Comparison of ENCODE assay signal across 8 cellular contexts in the genomic region with DNA sequence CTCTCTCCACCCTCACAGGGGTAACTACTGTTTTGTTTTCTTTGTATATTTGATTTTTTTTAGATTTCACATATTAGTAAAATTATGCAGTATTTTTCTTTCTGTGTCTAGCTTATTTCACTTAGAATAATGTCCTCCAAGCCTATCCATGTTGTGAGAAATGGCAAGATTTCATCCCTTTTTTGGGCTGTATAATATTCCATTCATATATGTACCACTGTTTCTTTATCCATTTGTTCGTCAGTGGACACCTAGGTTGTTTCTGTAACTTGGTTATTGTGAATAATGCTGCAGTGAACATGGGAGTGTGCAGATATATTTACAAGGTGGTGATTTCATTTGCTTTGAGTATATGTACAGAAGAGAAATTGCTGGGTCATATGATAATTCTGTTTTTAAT.
"Had no signal": no experiment of that assay in that cellular context is flagged by ENCODE, and none has a peak within 500 bp of the region (broad histone marks: within the 10 kb centered on the region; RNA-seq: fewer than 3 reads in every experiment).

No MANE protein-coding gene starts in this region.

- ATAC-seq: HepG2 had no signal

- H3K4me3 Mint-ChIP-seq: IgD-negative memory B cell had no signal

- H3K27ac Mint-ChIP-seq: IgD-negative memory B cell had no signal

- H3K4me2 ChIP-seq: KMS-11 had no signal

- H3K27ac ChIP-seq: HL-60, KMS-11 had no signal

- H3K9ac ChIP-seq: KMS-11 had no signal

- FAIRE-seq: HepG2, HTR-8/SVneo had no signal

- H3K36me3 Mint-ChIP-seq: IgD-negative memory B cell had no signal

- DNase-seq: IMR-90, KBM-7, KG1 had no signal
